13 cellular contexts compared by ENCODE assay signal in genomic region chr7:138625849-138626230, GRCh38.
DNase-seq lines count a peak whose midpoint lies in the region; TF ChIP-seq lines count a peak whose summit lies in the region.
"Had no signal": no experiment of that assay in that cellular context is flagged by ENCODE, and none has a peak within 500 bp of the region (broad histone marks: within the 10 kb centered on the region; RNA-seq: fewer than 3 reads in every experiment).

No MANE protein-coding gene starts in this region.

- TF ChIP-seq CTCF in lower leg skin (IDR thresholded peaks at IDR 0.05), result no peak

- TF ChIP-seq POLR2A in lower leg skin (IDR thresholded peaks at IDR 0.05), result no peak

- no peaks in the 10 kb centered on the region for H3K36me3 Mint-ChIP-seq in activated naive CD4-positive, alpha-beta T cell treated with anti-CD3 and anti-CD28 coated beads, Interleukin-2, amount 50 U/mL, for 24 hours
- H3K36me3 Mint-ChIP-seq: naive B cell had no signal

- no peaks in the 10 kb centered on the region for H3K27me3 Mint-ChIP-seq in activated naive CD4-positive, alpha-beta T cell treated with anti-CD3 and anti-CD28 coated beads, Interleukin-2, amount 50 U/mL, for 24 hours
- H3K27me3 Mint-ChIP-seq: naive B cell had no signal

- DNase-seq in activated naive CD4-positive, alpha-beta T cell (lab: John Stamatoyannopoulos, UW), result no peak
- DNase-seq in NCI-H2029 treated with DMSO at 0.1 percent for 48 hours (lab: John Stamatoyannopoulos, UW) (peak; percentile 75), UCSD-AML1 (lab: John Stamatoyannopoulos, UW; ENCODE audit: unreplicated experiment) (peak; percentile 26), nucleus accumbens (lab: John Stamatoyannopoulos, UW) (no peak), kidney glomerular epithelial cell (lab: John Stamatoyannopoulos, UW) (no peak), lower leg skin (ENCODE audit: low spot score in 2 of 2) (no peak), NCI-H1694 treated with DMSO at 0.1 percent for 48 hours (lab: John Stamatoyannopoulos, UW) (no peak)
- DNase-seq: effector CD8-positive, alpha-beta T cell; naive B cell; NCI-H2171; T1000 had no signal

- peak overlapping the region; percentile 55 for H3K4me3 Mint-ChIP-seq in activated naive CD4-positive, alpha-beta T cell treated with anti-CD3 and anti-CD28 coated beads, Interleukin-2, amount 50 U/mL, for 24 hours

- H3K9me3 Mint-ChIP-seq in activated naive CD4-positive, alpha-beta T cell treated with anti-CD3 and anti-CD28 coated beads, Interleukin-2, amount 50 U/mL, for 24 hours, result no peaks in the 10 kb centered on the region

- intact Hi-C loops in lower leg skin (cut with DNase I; ENCODE audit: low total_unique reads), result no loop called here

- peaks cover 44% of the 10 kb centered on the region for H3K4me1 Mint-ChIP-seq in activated naive CD4-positive, alpha-beta T cell treated with anti-CD3 and anti-CD28 coated beads, Interleukin-2, amount 50 U/mL, for 24 hours

- no peak overlapping the region for H3K4me3 ChIP-seq in lower leg skin (ENCODE audit: low read depth, poor library complexity, severe bottlenecking)
- H3K4me3 ChIP-seq: adrenal gland had no signal

- H3K27ac Mint-ChIP-seq in activated naive CD4-positive, alpha-beta T cell treated with anti-CD3 and anti-CD28 coated beads, Interleukin-2, amount 50 U/mL, for 24 hours, result peak overlapping the region; percentile 65
- H3K27ac Mint-ChIP-seq: naive B cell had no signal

- 63 to 69% methylated on average over 5 of the region's 5 CpGs for WGBS in lower leg skin, 2 donors

Comparison
In these comparisons a context has a peak if more than half of its experiments do, and no peak if none do; other contexts are left out.
1. DNase-seq: peak in NCI-H2029 treated with DMSO at 0.1 percent for 48 hours (single experiment) and UCSD-AML1 (single experiment); none in activated naive CD4-positive, alpha-beta T cell (0 of 4), nucleus accumbens (0 of 56), kidney glomerular epithelial cell (single experiment), lower leg skin (0 of 2) and NCI-H1694 treated with DMSO at 0.1 percent for 48 hours (single experiment).